28 cellular contexts compared by ENCODE assay signal in the genomic region with DNA sequence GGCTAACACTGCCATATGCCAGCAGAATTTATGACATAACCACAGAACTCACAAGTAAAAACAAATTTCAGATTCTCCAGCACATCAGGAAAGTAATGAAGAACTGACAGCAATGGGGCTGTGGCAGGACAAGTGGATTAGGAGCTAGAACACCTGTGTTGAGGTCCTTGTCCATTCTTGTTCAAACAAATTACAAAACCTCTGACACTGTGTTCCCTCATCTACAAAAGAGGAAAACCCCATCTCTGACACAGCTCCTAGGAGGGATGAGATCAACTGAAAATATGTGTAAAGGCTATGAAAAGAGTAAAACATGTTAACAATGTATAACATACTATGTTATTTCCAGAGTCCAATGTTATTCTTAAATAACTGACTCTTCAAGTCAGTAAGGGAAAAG. TPM values are rescaled to one million over a fixed set of nuclear protein-coding genes. Genes with fewer than 3 reads are reported as not detected.
"Had no signal": no experiment of that assay in that cellular context is flagged by ENCODE, and none has a peak within 500 bp of the region (broad histone marks: within the 10 kb centered on the region; RNA-seq: fewer than 3 reads in every experiment).

No MANE protein-coding gene starts in this region.

- H3K36me3 ChIP-seq: ovary, prostate gland had no signal

- H3K4me3 ChIP-seq: esophagus muscularis mucosa, gastrocnemius medialis, ovary, prostate gland, right atrium auricular region, transverse colon, vagina had no signal

- ATAC-seq: activated CD4-positive, CD25-positive, alpha-beta regulatory T cell treated with anti-CD3 and anti-CD28 coated beads, Interleukin-2, amount 50 U/mL, for 24 hours; activated naive CD4-positive, alpha-beta T cell treated with anti-CD3 and anti-CD28 coated beads, Interleukin-2, amount 50 U/mL, for 72 hours; gastrocnemius medialis had no signal

- H3K27me3 Mint-ChIP-seq: activated CD4-positive, alpha-beta memory T cell treated with anti-CD3 and anti-CD28 coated beads, Interleukin-2, amount 10 ng/mL, durations not matched to agents 7 days and 5 days; activated CD4-positive, alpha-beta T cell treated with anti-CD3 and anti-CD28 coated beads, Interleukin-2, amount 10 ng/mL, durations not matched to agents 24 days and 14 days; brain; naive B cell had no signal

- H3K9me3 Mint-ChIP-seq: activated CD4-positive, alpha-beta memory T cell treated with anti-CD3 and anti-CD28 coated beads, Interleukin-2, amount 10 ng/mL, durations not matched to agents 7 days and 5 days; activated CD4-positive, alpha-beta T cell treated with anti-CD3 and anti-CD28 coated beads, Interleukin-2, amount 10 ng/mL, durations not matched to agents 24 days and 14 days; activated naive CD4-positive, alpha-beta T cell treated with anti-CD3 and anti-CD28 coated beads, Interleukin-2, amount 50 U/mL, for 72 hours; activated T-helper 1 cell treated with anti-CD3 and anti-CD28 coated beads, Interleukin-12 subunit alpha, Interleukin-12 subunit beta, Interleukin-2, Interleukin-4 antibody, amounts not matched to agents 30 ng/mL and 10 ng/mL and 1 ng/mL, durations not matched to agents 14 hours and 24 hours and 36 hours; brain; naive B cell; T-helper 2 cell treated with Interferon-gamma antibody and Interleukin-4, amounts not matched to agents 5 μg/mL and 100 μg/mL, for 36 hours had no signal

- H3K27ac Mint-ChIP-seq: activated CD4-positive, alpha-beta memory T cell treated with anti-CD3 and anti-CD28 coated beads, Interleukin-2, amount 10 ng/mL, durations not matched to agents 7 days and 5 days; activated CD4-positive, alpha-beta T cell treated with anti-CD3 and anti-CD28 coated beads, Interleukin-2, amount 10 ng/mL, durations not matched to agents 24 days and 14 days; activated T-helper 1 cell treated with anti-CD3 and anti-CD28 coated beads, Interleukin-12 subunit alpha, Interleukin-12 subunit beta, Interleukin-2, Interleukin-4 antibody, amounts not matched to agents 30 ng/mL and 10 ng/mL and 1 ng/mL, durations not matched to agents 14 hours and 24 hours and 36 hours; brain; T-helper 2 cell treated with Interferon-gamma antibody and Interleukin-4, amounts not matched to agents 5 μg/mL and 100 μg/mL, for 36 hours had no signal

- H3K4me3 Mint-ChIP-seq: activated CD4-positive, alpha-beta memory T cell treated with anti-CD3 and anti-CD28 coated beads, Interleukin-2, amount 10 ng/mL, durations not matched to agents 7 days and 5 days; activated CD4-positive, alpha-beta T cell treated with anti-CD3 and anti-CD28 coated beads, Interleukin-2, amount 10 ng/mL, durations not matched to agents 24 days and 14 days; activated T-helper 1 cell treated with anti-CD3 and anti-CD28 coated beads, Interleukin-12 subunit alpha, Interleukin-12 subunit beta, Interleukin-2, Interleukin-4 antibody, amounts not matched to agents 30 ng/mL and 10 ng/mL and 1 ng/mL, durations not matched to agents 14 hours and 24 hours and 36 hours; brain; naive B cell; T-helper 2 cell treated with Interferon-gamma antibody and Interleukin-4, amounts not matched to agents 5 μg/mL and 100 μg/mL, for 36 hours had no signal

- H3K4me1 ChIP-seq: esophagus muscularis mucosa, gastrocnemius medialis, prostate gland, right atrium auricular region, transverse colon, vagina had no signal

- H3K9me3 ChIP-seq: esophagus muscularis mucosa, gastrocnemius medialis, ovary, prostate gland, right atrium auricular region, transverse colon, vagina had no signal

- DNase-seq: activated CD4-positive, alpha-beta memory T cell treated with anti-CD3 and anti-CD28 coated beads, Interleukin-2, amount 10 ng/mL, durations not matched to agents 7 days and 5 days; activated CD4-positive, alpha-beta T cell treated with anti-CD3 and anti-CD28 coated beads, Interleukin-2, amount 10 ng/mL, durations not matched to agents 24 days and 14 days; aorta; central memory CD4-positive, alpha-beta T cell; effector memory CD4-positive, alpha-beta T cell; gastrocnemius medialis; hippocampal formation; mesendoderm; naive B cell; ovary; stimulated activated CD4-positive, alpha-beta T cell treated with anti-CD3 and anti-CD28 coated beads, Interleukin-4, amount 100 ng/mL, for 4 hours; transverse colon had no signal

- H3K27ac ChIP-seq: esophagus muscularis mucosa, gastrocnemius medialis, ovary, prostate gland, right atrium auricular region, transverse colon, vagina, VCaP had no signal

RNA-seq across cellular contexts. Expression of a gene that starts 48.3 kb away (rescaled TPM):
- total RNA-seq: activated CD4-positive, alpha-beta memory T cell treated with anti-CD3 and anti-CD28 coated beads, Interleukin-2, amount 10 ng/mL, durations not matched to agents 7 days and 5 days; activated CD4-positive, alpha-beta T cell treated with anti-CD3 and anti-CD28 coated beads, Interleukin-2, amount 10 ng/mL, durations not matched to agents 24 days and 14 days; activated naive CD4-positive, alpha-beta T cell treated with anti-CD3 and anti-CD28 coated beads, Interleukin-2, amount 50 U/mL, for 72 hours; activated T-helper 1 cell treated with anti-CD3 and anti-CD28 coated beads, Interleukin-12 subunit alpha, Interleukin-12 subunit beta, Interleukin-2, Interleukin-4 antibody, amounts not matched to agents 30 ng/mL and 10 ng/mL and 1 ng/mL, durations not matched to agents 14 hours and 24 hours and 36 hours; aorta; dermis microvascular lymphatic vessel endothelial cell; endothelial cell of umbilical vein; esophagus muscularis mucosa; gastrocnemius medialis; lower leg skin; mucosa of gallbladder; ovary; right atrium auricular region; temporal lobe; transverse colon; vagina had no signal
- polyA plus RNA-seq: adipose tissue, aorta, endothelial cell of umbilical vein, ovary had no signal

RNA-seq across cellular contexts. Expression of a gene that starts 54.6 kb away (rescaled TPM):
- total RNA-seq: activated CD4-positive, alpha-beta memory T cell treated with anti-CD3 and anti-CD28 coated beads, Interleukin-2, amount 10 ng/mL, durations not matched to agents 7 days and 5 days; activated CD4-positive, alpha-beta T cell treated with anti-CD3 and anti-CD28 coated beads, Interleukin-2, amount 10 ng/mL, durations not matched to agents 24 days and 14 days; aorta; dermis microvascular lymphatic vessel endothelial cell; endothelial cell of umbilical vein; esophagus muscularis mucosa; gastrocnemius medialis; lower leg skin; mucosa of gallbladder; right atrium auricular region; temporal lobe; transverse colon; vagina had no signal
- polyA plus RNA-seq: adipose tissue, aorta, endothelial cell of umbilical vein had no signal
